ENCODE assay signal across 4 cellular contexts in the genomic region with DNA sequence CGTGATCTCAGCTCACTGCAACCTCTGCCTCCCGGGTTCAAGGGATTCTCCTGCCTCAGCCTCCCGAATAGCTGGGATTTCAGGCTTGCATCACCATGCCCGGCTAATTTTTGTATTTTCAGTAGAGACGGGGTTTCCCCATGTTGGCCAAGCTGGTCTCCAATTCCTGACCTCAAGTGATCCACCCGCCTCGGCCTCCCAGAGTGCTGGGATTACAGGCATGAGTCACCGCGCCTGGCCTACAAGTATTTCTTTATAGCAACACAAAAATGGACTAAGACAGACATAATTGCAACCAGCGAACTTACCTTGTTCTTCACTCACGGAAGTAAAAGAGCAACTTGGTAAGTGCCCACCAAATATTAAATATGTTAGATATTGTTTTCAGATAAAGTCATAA. TPM values are rescaled to one million over a fixed set of nuclear protein-coding genes. Genes with fewer than 3 reads are reported as not detected.
"Had no signal": no experiment of that assay in that cellular context is flagged by ENCODE, and none has a peak within 500 bp of the region (broad histone marks: within the 10 kb centered on the region; RNA-seq: fewer than 3 reads in every experiment).

No MANE protein-coding gene starts in this region.

RNA-seq across cellular contexts. Expression of gene SOWAHD, which starts 10.0 kb away (rescaled TPM):
- total RNA-seq: ascending aorta; dermis microvascular lymphatic vessel endothelial cell; natural killer cell treated with Interleukin-12 subunit alpha and Interleukin-12 subunit beta and Interleukin-15 and Interleukin-18, amount 100 ng/mL, for 72 hours; thoracic aorta had no signal
